ENCODE assay signal across 29 cellular contexts in genomic region chr3:96622878-96623277, GRCh38.
"Had no signal": no experiment of that assay in that cellular context is flagged by ENCODE, and none has a peak within 500 bp of the region (broad histone marks: within the 10 kb centered on the region; RNA-seq: fewer than 3 reads in every experiment).

No MANE protein-coding gene starts in this region.

- H3K4me1 Mint-ChIP-seq: memory B cell; naive thymus-derived CD4-positive, alpha-beta T cell; nephron; stimulated activated memory B cell treated with anti-CD40 and anti-IgM and Interleukin-4, amounts not matched to agents 10 μg/mL and 1 μg/mL and 100 μg/mL, for 72 hours had no signal

- H3K36me3 ChIP-seq: gastrocnemius medialis, ovary, sigmoid colon, tibial artery had no signal

- DNase-seq: cortex of kidney; dorsolateral prefrontal cortex; effector CD4-positive, alpha-beta T cell; foreskin fibroblast; gastrocnemius medialis; head of caudate nucleus; mucosa of descending colon; naive thymus-derived CD4-positive, alpha-beta T cell; occipital lobe; ovary; posterior cingulate gyrus; psoas muscle; right cardiac atrium; sigmoid colon; stimulated activated CD4-positive, alpha-beta T cell treated with anti-CD3 and anti-CD28 coated beads, Interleukin-2, amount 100 ng/mL, for 24 hours; stimulated activated CD4-positive, alpha-beta T cell treated with anti-CD3 and anti-CD28 coated beads, Interleukin-4, amount 100 ng/mL, for 24 hours; stimulated activated naive CD8-positive, alpha-beta T cell treated with anti-CD3 and anti-CD28 coated beads, Interleukin-15, Interleukin-2, amounts not matched to agents 100 U/mL and 50 U/mL, for 24 hours; substantia nigra; testis; tibial artery had no signal

- H3K27me3 Mint-ChIP-seq: memory B cell; naive thymus-derived CD4-positive, alpha-beta T cell; stimulated activated memory B cell treated with anti-CD40 and anti-IgM and Interleukin-4, amounts not matched to agents 10 μg/mL and 1 μg/mL and 100 μg/mL, for 72 hours; type B pancreatic cell had no signal

- H3K9me3 Mint-ChIP-seq: memory B cell; nephron; stimulated activated memory B cell treated with anti-CD40 and anti-IgM and Interleukin-4, amounts not matched to agents 10 μg/mL and 1 μg/mL and 100 μg/mL, for 72 hours; type B pancreatic cell had no signal

- H3K4me3 ChIP-seq: dorsolateral prefrontal cortex, gastrocnemius medialis, lung, mucosa of descending colon, ovary, psoas muscle, sigmoid colon, testis, tibial artery had no signal

- H3K27me3 ChIP-seq: dorsolateral prefrontal cortex, gastrocnemius medialis, ovary, sigmoid colon, testis, tibial artery had no signal

- ATAC-seq: esophagus mucosa; gastrocnemius medialis; left lobe of liver; mucosa of descending colon; naive thymus-derived CD4-positive, alpha-beta T cell; psoas muscle; right cardiac atrium; stimulated activated memory B cell treated with anti-CD40 and anti-IgM and Interleukin-4, amounts not matched to agents 10 μg/mL and 1 μg/mL and 100 μg/mL, for 72 hours; stimulated activated naive CD8-positive, alpha-beta T cell treated with anti-CD3 and anti-CD28 coated beads, Interleukin-15, Interleukin-2, amounts not matched to agents 100 U/mL and 50 U/mL, for 24 hours had no signal

- H3K4me1 ChIP-seq: gastrocnemius medialis, psoas muscle, sigmoid colon, testis, tibial artery had no signal

- H3K4me3 Mint-ChIP-seq: memory B cell; mesothelial cell of epicardium; naive thymus-derived CD4-positive, alpha-beta T cell; nephron; stimulated activated memory B cell treated with anti-CD40 and anti-IgM and Interleukin-4, amounts not matched to agents 10 μg/mL and 1 μg/mL and 100 μg/mL, for 72 hours; type B pancreatic cell had no signal

- H3K27ac ChIP-seq: dorsolateral prefrontal cortex, epithelial cell of prostate, gastrocnemius medialis, ovary, psoas muscle, sigmoid colon, testis, tibial artery had no signal

- H3K27ac Mint-ChIP-seq: memory B cell; mesothelial cell of epicardium; naive thymus-derived CD4-positive, alpha-beta T cell; nephron; stimulated activated memory B cell treated with anti-CD40 and anti-IgM and Interleukin-4, amounts not matched to agents 10 μg/mL and 1 μg/mL and 100 μg/mL, for 72 hours; type B pancreatic cell had no signal

- H3K36me3 Mint-ChIP-seq: memory B cell; mesothelial cell of epicardium; naive thymus-derived CD4-positive, alpha-beta T cell; stimulated activated memory B cell treated with anti-CD40 and anti-IgM and Interleukin-4, amounts not matched to agents 10 μg/mL and 1 μg/mL and 100 μg/mL, for 72 hours; type B pancreatic cell had no signal
